Comparison of ENCODE assay signal across 1 cellular context in the genomic region with DNA sequence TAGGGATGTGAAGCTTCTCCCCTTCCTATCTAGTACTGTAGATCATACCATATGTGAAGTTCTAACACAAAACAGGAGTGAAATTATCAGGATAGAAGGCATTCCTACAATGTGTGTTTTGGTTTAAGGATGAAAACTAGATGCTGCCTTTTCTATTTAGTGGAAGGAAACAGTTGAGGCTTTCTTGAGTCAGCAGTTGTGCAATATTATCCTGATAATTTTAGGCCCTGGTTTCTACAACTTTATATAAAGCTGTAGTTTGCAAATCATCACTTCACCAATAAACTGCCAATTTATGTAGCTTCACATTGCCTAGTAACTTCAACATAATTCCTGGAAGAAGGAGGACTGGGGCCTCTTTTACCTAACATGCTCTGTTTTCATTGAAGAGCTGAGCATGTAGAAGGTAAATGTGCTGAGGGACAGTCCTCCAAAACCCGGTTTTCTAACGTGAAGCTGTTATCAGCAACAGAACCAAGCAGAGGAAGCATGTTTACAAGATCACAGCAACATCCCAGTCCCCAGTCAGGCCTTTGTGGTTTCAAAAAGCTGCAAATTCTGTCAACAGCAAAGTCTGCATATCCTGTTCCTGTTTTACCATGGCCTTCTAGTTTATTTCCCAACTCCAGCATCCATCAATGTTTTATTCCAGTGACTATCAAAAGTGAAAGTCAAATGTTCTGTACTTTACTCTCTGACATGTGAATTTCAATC.
TF ChIP-seq lines count a peak whose summit lies in the region.

No MANE protein-coding gene starts in this region.

TF ChIP-seq in K562, 482 proteins besides CTCF, POLR2A, EP300 and RAD21 (continued from another document and continues in another):
- TF ChIP-seq GATAD2A (IDR thresholded peaks at IDR 0.05): no peak
- no peak for TF ChIP-seq JUN (IDR thresholded peaks at IDR 0.05; ENCODE audit: borderline replicate concordance, low read depth, low read length)
- TF ChIP-seq JUN (CRISPR knock-in tag; IDR thresholded peaks at IDR 0.05; ENCODE audit: borderline replicate concordance): no peak
- no peak for TF ChIP-seq PKNOX1 (IDR thresholded peaks at IDR 0.05)
- no peak for TF ChIP-seq U2AF1 (optimal IDR thresholded peaks at IDR 0.05; ENCODE audit: low read depth, low read length)
- TF ChIP-seq XRCC5 (IDR thresholded peaks at IDR 0.05; ENCODE audit: low read depth, low read length): no peak
- TF ChIP-seq TAF1 (IDR thresholded peaks at IDR 0.05; ENCODE audit: control insufficient read depth, extremely low read depth, insufficient read depth, low read length, severe bottlenecking): no peak
- TF ChIP-seq MEF2D (tag; conservative IDR thresholded peaks at IDR 0.05; ENCODE audit: low read depth): 0 out of 2 replicates have a peak, but pooled peaks have one; percentile 16
- no peak for TF ChIP-seq ZNF324 (CRISPR knock-in tag; IDR thresholded peaks at IDR 0.05)
- no peak for TF ChIP-seq KHSRP (IDR thresholded peaks at IDR 0.05)
- no peak for TF ChIP-seq NKRF (IDR thresholded peaks at IDR 0.05; ENCODE audit: borderline replicate concordance)
- no peak for TF ChIP-seq ZNF644 (tag; IDR thresholded peaks at IDR 0.05; ENCODE audit: low read depth)
- no peak for TF ChIP-seq FOXK1 (CRISPR knock-in tag; IDR thresholded peaks at IDR 0.05; ENCODE audit: borderline replicate concordance)
- TF ChIP-seq ZNF134 (CRISPR knock-in tag; conservative IDR thresholded peaks at IDR 0.05): no peak
- TF ChIP-seq THAP7 (CRISPR knock-in tag; IDR thresholded peaks at IDR 0.05): no peak
- no peak for TF ChIP-seq GTF3C2 (IDR thresholded peaks at IDR 0.05; ENCODE audit: borderline replicate concordance, extremely low read depth, insufficient read length)
- TF ChIP-seq, protein P1, sequence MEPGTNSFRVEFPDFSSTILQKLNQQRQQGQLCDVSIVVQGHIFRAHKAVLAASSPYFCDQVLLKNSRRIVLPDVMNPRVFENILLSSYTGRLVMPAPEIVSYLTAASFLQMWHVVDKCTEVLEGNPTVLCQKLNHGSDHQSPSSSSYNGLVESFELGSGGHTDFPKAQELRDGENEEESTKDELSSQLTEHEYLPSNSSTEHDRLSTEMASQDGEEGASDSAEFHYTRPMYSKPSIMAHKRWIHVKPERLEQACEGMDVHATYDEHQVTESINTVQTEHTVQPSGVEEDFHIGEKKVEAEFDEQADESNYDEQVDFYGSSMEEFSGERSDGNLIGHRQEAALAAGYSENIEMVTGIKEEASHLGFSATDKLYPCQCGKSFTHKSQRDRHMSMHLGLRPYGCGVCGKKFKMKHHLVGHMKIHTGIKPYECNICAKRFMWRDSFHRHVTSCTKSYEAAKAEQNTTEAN (CRISPR knock-in tag; IDR thresholded peaks at IDR 0.05): no peak
- TF ChIP-seq ILK (tag; IDR thresholded peaks at IDR 0.05; ENCODE audit: borderline replicate concordance, low read depth): no peak
- no peak for TF ChIP-seq ZNF224 (CRISPR knock-in tag; IDR thresholded peaks at IDR 0.05)
- TF ChIP-seq HDAC3 (IDR thresholded peaks at IDR 0.05; ENCODE audit: borderline replicate concordance, partially characterized antibody): no peak
- TF ChIP-seq YY1 (IDR thresholded peaks at IDR 0.05; ENCODE audit: borderline replicate concordance in 1 of 3, control insufficient read depth in 1 of 3, extremely low read depth in 1 of 3, insufficient read depth in 3 of 3, insufficient read length in 1 of 3, insufficient replicate concordance in 2 of 3, low read depth in 1 of 3, low read length in 2 of 3): no peak
- TF ChIP-seq NFYB (IDR thresholded peaks at IDR 0.05; ENCODE audit: extremely low read depth, insufficient read length): no peak
- peak; percentile 82 for TF ChIP-seq TCF3 (CRISPR knock-in tag; IDR thresholded peaks at IDR 0.05)
- no peak for TF ChIP-seq NR1H2 (CRISPR knock-in tag; IDR thresholded peaks at IDR 0.05)
- TF ChIP-seq ZNF436 (CRISPR knock-in tag; IDR thresholded peaks at IDR 0.05): no peak
- peak; percentile 91 to 93 for TF ChIP-seq FOXK2 (conservative IDR thresholded peaks at IDR 0.05 in 1 of 2, IDR thresholded peaks at IDR 0.05 in 1 of 2; ENCODE audit: low read depth in 2 of 2)
- TF ChIP-seq ZNF175 (CRISPR knock-in tag; IDR thresholded peaks at IDR 0.05; ENCODE audit: low read depth): no peak
- no peak for TF ChIP-seq PTRF (tag; IDR thresholded peaks at IDR 0.05)
- TF ChIP-seq KLF10 (CRISPR knock-in tag; IDR thresholded peaks at IDR 0.05): no peak
- no peak for TF ChIP-seq CUX1 (CRISPR knock-in tag; IDR thresholded peaks at IDR 0.05)
- peak; percentile 19 for TF ChIP-seq RBM25 (IDR thresholded peaks at IDR 0.05; ENCODE audit: low read depth, low read length, severe bottlenecking)
- TF ChIP-seq, protein P2, sequence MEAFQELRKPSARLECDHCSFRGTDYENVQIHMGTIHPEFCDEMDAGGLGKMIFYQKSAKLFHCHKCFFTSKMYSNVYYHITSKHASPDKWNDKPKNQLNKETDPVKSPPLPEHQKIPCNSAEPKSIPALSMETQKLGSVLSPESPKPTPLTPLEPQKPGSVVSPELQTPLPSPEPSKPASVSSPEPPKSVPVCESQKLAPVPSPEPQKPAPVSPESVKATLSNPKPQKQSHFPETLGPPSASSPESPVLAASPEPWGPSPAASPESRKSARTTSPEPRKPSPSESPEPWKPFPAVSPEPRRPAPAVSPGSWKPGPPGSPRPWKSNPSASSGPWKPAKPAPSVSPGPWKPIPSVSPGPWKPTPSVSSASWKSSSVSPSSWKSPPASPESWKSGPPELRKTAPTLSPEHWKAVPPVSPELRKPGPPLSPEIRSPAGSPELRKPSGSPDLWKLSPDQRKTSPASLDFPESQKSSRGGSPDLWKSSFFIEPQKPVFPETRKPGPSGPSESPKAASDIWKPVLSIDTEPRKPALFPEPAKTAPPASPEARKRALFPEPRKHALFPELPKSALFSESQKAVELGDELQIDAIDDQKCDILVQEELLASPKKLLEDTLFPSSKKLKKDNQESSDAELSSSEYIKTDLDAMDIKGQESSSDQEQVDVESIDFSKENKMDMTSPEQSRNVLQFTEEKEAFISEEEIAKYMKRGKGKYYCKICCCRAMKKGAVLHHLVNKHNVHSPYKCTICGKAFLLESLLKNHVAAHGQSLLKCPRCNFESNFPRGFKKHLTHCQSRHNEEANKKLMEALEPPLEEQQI (IDR thresholded peaks at IDR 0.05): peak; percentile 34; the same call in 1 of the 2 replicates
- no peak for TF ChIP-seq NONO (IDR thresholded peaks at IDR 0.05; ENCODE audit: low read depth in 2 of 2, low read length in 1 of 2)
- TF ChIP-seq RCOR1 (IDR thresholded peaks at IDR 0.05; ENCODE audit: borderline replicate concordance in 1 of 2, low read depth in 2 of 2, low read length in 2 of 2): peak in 1 of 2 experiments; percentile 55; a peak in 1 of 4 replicates
- no peak for TF ChIP-seq ZNF217 (CRISPR knock-in tag; IDR thresholded peaks at IDR 0.05)
- TF ChIP-seq GABPA (tag; conservative IDR thresholded peaks at IDR 0.05; ENCODE audit: low read depth): peak; percentile 48; the same call in 1 of the 2 replicates
- TF ChIP-seq MAFG (tag; conservative IDR thresholded peaks at IDR 0.05): no peak
- TF ChIP-seq NFE2 (IDR thresholded peaks at IDR 0.05; ENCODE audit: low read depth): no peak
- no peak for TF ChIP-seq ZNF668 (CRISPR knock-in tag; IDR thresholded peaks at IDR 0.05)
- TF ChIP-seq, protein P3, sequence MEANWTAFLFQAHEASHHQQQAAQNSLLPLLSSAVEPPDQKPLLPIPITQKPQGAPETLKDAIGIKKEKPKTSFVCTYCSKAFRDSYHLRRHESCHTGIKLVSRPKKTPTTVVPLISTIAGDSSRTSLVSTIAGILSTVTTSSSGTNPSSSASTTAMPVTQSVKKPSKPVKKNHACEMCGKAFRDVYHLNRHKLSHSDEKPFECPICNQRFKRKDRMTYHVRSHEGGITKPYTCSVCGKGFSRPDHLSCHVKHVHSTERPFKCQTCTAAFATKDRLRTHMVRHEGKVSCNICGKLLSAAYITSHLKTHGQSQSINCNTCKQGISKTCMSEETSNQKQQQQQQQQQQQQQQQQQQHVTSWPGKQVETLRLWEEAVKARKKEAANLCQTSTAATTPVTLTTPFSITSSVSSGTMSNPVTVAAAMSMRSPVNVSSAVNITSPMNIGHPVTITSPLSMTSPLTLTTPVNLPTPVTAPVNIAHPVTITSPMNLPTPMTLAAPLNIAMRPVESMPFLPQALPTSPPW (CRISPR knock-in tag; IDR thresholded peaks at IDR 0.05): no peak
- TF ChIP-seq TFAM (CRISPR knock-in tag; conservative IDR thresholded peaks at IDR 0.05): no peak
- no peak for TF ChIP-seq ZNF124 (CRISPR knock-in tag; IDR thresholded peaks at IDR 0.05)
- no peak for TF ChIP-seq RBFOX2 (IDR thresholded peaks at IDR 0.05; ENCODE audit: low read depth, low read length)
- TF ChIP-seq MTF1 (CRISPR knock-in tag; IDR thresholded peaks at IDR 0.05; ENCODE audit: borderline replicate concordance): no peak
- peak; percentile 20; the same call in 1 of the 2 replicates for TF ChIP-seq PML (IDR thresholded peaks at IDR 0.05; ENCODE audit: low read length)
- peak; percentile 46 for TF ChIP-seq RBBP5 (IDR thresholded peaks at IDR 0.05; ENCODE audit: borderline replicate concordance, insufficient read depth, low read length, poor library complexity, severe bottlenecking)
